In the genomic region with DNA sequence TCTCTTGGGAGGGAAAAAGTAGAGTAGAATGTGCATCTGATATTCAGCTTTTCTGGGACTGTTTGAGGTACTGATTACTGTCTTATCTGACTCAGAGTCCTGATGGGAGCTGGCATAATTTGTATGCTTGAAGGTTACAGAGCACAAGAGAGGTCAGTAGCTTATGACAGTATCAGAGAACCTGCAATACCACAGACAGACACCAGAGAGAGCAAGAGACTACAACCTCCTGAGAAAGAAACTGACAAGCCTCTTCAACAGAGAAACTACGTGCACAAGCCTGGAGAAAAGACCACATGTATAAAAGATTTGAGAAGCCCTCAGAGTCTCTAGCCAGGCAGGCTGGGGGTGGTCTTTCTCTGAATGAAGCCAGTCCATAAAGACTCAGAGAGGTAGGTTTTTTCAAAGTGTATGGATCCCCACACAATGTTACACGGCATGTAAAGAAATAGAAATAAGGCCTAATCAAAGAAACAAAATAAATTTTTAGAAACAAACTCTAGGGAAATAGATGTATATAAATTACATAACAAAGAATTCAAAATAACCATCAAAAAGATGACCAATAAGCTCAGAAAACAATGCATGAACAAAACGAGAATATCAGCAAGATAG, we compare ENCODE assay signal across 8 cellular contexts.
A peak's percentile ranks its signal among the peaks of the same experiment; 100 is the strongest.
DNase-seq lines count a peak whose midpoint lies in the region; ATAC-seq and TF ChIP-seq lines count a peak whose summit lies in the region.

No MANE protein-coding gene starts in this region.

- H3K36me3 ChIP-seq in A673 (ENCODE audit: insufficient read depth, low read length, poor library complexity, severe bottlenecking) = no peaks in the 10 kb centered on the region
- H3K36me3 ChIP-seq in endodermal cell (ENCODE audit: control insufficient read depth, insufficient read depth, low read length) = no peaks in the 10 kb centered on the region

- peak; percentile 85 for DNase-seq in A673 (ENCODE audit: low spot score)
- DNase-seq in HPDE6-E6E7 (ENCODE audit: extremely low spot score) = peak; percentile 9
- peak; percentile 9 to 50 for DNase-seq in NOMO-1 (lab: John Stamatoyannopoulos, UW; ENCODE audit: unreplicated experiment in 2 of 2)
- DNase-seq in endodermal cell = peak; percentile 87
- no peak for DNase-seq in hepatic stellate cell (ENCODE audit: low spot score)

- no TSS peak for BruUV-seq in A673 (replicated peaks; lab: Mats Ljungman, UMichigan)

- H3K4me1 ChIP-seq in A673 (ENCODE audit: insufficient read depth, low read length, poor library complexity, severe bottlenecking) (peaks cover 3% of the 10 kb centered on the region), endodermal cell (ENCODE audit: control insufficient read depth, insufficient read depth, low read length) (no peaks in the 10 kb centered on the region)

- 13 to 44% methylated on average over 1 to 2 of the region's 3 CpGs for WGBS in endodermal cell (ENCODE audit: insufficient coverage in 1 of 2, insufficient read length in 1 of 2), 2 experiments

- CTCF ChIA-PET in A673 (lab: Charles Lee) = interaction anchor here (0.6 to 1.2 kb wide), 2 partner anchors 568 to 1955 kb away, joined by 4 read pairs; partner anchors contain the start of gene LRRTM4

- H3K4me1 Mint-ChIP-seq in endodermal cell (peaks cover 9% of the 10 kb centered on the region), nephron (no peaks in the 10 kb centered on the region)

- H3K9ac ChIP-seq in endodermal cell (ENCODE audit: extremely low read depth, low read length, poor library complexity, severe bottlenecking) = no peak overlapping the region

- H3K4me3 Mint-ChIP-seq in endodermal cell (no peak overlapping the region), nephron (no peak overlapping the region)

- no peak overlapping the region for H3K27ac Mint-ChIP-seq in endodermal cell
- no peak overlapping the region for H3K27ac Mint-ChIP-seq in nephron

- H3K36me3 Mint-ChIP-seq in endodermal cell (ENCODE audit: low read depth) (peaks cover 4% of the 10 kb centered on the region), nephron (ENCODE audit: low read depth) (no peaks in the 10 kb centered on the region)

- POLR2A ChIA-PET in A673 (lab: Charles Lee; ENCODE audit: low non-redundant PET) = no interaction called here

- H3K27me3 Mint-ChIP-seq in endodermal cell (ENCODE audit: insufficient read depth) (no peaks in the 10 kb centered on the region), nephron (ENCODE audit: low read depth) (no peaks in the 10 kb centered on the region)

- H3K9me3 ChIP-seq in A673 (ENCODE audit: low read depth, low read length, poor library complexity, severe bottlenecking) = no peaks in the 10 kb centered on the region
- no peaks in the 10 kb centered on the region for H3K9me3 ChIP-seq in endodermal cell (ENCODE audit: control insufficient read depth, low read length)

- no peaks in the 10 kb centered on the region for H3K27me3 ChIP-seq in A673 (replicated peaks; ENCODE audit: insufficient read depth, low read depth, low read length, poor library complexity)
- no peaks in the 10 kb centered on the region for H3K27me3 ChIP-seq in endodermal cell (ENCODE audit: control insufficient read depth, insufficient read depth, low read length, poor library complexity, severe bottlenecking)

- peak; percentile 81 for TF ChIP-seq CTCF in A673 (conservative IDR thresholded peaks at IDR 0.05; ENCODE audit: low read depth, low read length)
- peak; percentile 92 for TF ChIP-seq CTCF in endodermal cell (conservative IDR thresholded peaks at IDR 0.05)
- TF ChIP-seq CTCF in nephron (IDR thresholded peaks at IDR 0.05; ENCODE audit: unreplicated experiment in 3 of 3) = peak; percentile 75 to 86 (median 84)

- H3K27ac ChIP-seq in A673 (ENCODE audit: low read depth, low read length, poor library complexity, severe bottlenecking) (no peak overlapping the region), endodermal cell (ENCODE audit: low read depth, low read length) (no peak overlapping the region)

- H3K9me3 Mint-ChIP-seq in endodermal cell (no peaks in the 10 kb centered on the region), nephron (no peaks in the 10 kb centered on the region)

- H3K4me3 ChIP-seq in A673 (ENCODE audit: low read depth, low read length, poor library complexity, severe bottlenecking) = no peak overlapping the region
- no peak overlapping the region for H3K4me3 ChIP-seq in endodermal cell (ENCODE audit: low read length)

- ATAC-seq in GM19025 (IDR thresholded peaks at IDR 0.05; ENCODE audit: low read depth, unreplicated experiment) = peak; percentile 81
- no peak for ATAC-seq in GM21619 (IDR thresholded peaks at IDR 0.05; ENCODE audit: unreplicated experiment)

- intact Hi-C loops in A673 (cut with micrococcal nuclease; ENCODE audit: unreplicated experiment) = loop anchor here (2.0 to 5.0 kb wide), 3 partner anchors 569 to 1109 kb away; partner anchors contain the start of gene LRRTM4
